In genomic region chr4:121256346-121256745, GRCh38 we compare ENCODE assay signal across 9 cellular contexts.
DNase-seq lines count a peak whose midpoint lies in the region; ATAC-seq lines count a peak whose summit lies in the region.
"Had no signal": no experiment of that assay in that cellular context is flagged by ENCODE, and none has a peak within 500 bp of the region (broad histone marks: within the 10 kb centered on the region; RNA-seq: fewer than 3 reads in every experiment).

No MANE protein-coding gene starts in this region.

- peak overlapping the region; percentile 54 to 62 for H3K4me3 Mint-ChIP-seq in effector memory CD8-positive, alpha-beta T cell
- H3K4me3 Mint-ChIP-seq: dendritic cell treated with granulocyte-macrophage colony-stimulating factor and Interleukin-4, amounts not matched to agents 40 ng/mL and 50 ng/mL, for 4 days had no signal

- peaks cover 11% of the 10 kb centered on the region for H3K36me3 Mint-ChIP-seq in effector memory CD8-positive, alpha-beta T cell (ENCODE audit: insufficient read depth)

- peak; percentile 92 for DNase-seq in A172 (ENCODE audit: low spot score)
- DNase-seq in T-helper 2 cell, result peak in 3 of 5 experiments; percentile 31 to 96 (median 38)
- DNase-seq in effector memory CD8-positive, alpha-beta T cell, result peak; percentile 27 to 46 (median 40)
- DNase-seq in stimulated activated CD4-positive, alpha-beta T cell treated with anti-CD3 and anti-CD28 coated beads, TNF-alpha, amount 100 ng/mL, for 24 hours (ENCODE audit: low read depth in 3 of 3), result peak; percentile 18 to 51 (median 38)
- no peak for DNase-seq in C1 segment of cervical spinal cord (lab: John Stamatoyannopoulos, UW)
- DNase-seq in NCI-H2081 (lab: John Stamatoyannopoulos, UW), result no peak

- no peaks in the 10 kb centered on the region for H3K27me3 Mint-ChIP-seq in effector memory CD8-positive, alpha-beta T cell
- H3K27me3 Mint-ChIP-seq: dendritic cell treated with granulocyte-macrophage colony-stimulating factor and Interleukin-4, amounts not matched to agents 40 ng/mL and 50 ng/mL, for 4 days had no signal

- H3K27ac Mint-ChIP-seq in effector memory CD8-positive, alpha-beta T cell, result peak overlapping the region; percentile 87 to 98
- H3K27ac Mint-ChIP-seq: dendritic cell treated with granulocyte-macrophage colony-stimulating factor and Interleukin-4, amounts not matched to agents 40 ng/mL and 50 ng/mL, for 4 days had no signal

- ATAC-seq in GM19023 (IDR thresholded peaks at IDR 0.05; ENCODE audit: unreplicated experiment), result peak; percentile 94
- peak; percentile 98 for ATAC-seq in HG03095 (IDR thresholded peaks at IDR 0.05; ENCODE audit: unreplicated experiment)
- peak; percentile 50 for ATAC-seq in effector memory CD8-positive, alpha-beta T cell (replicated peaks)

- H3K9me3 Mint-ChIP-seq in effector memory CD8-positive, alpha-beta T cell, result no peaks in the 10 kb centered on the region
- H3K9me3 Mint-ChIP-seq: dendritic cell treated with granulocyte-macrophage colony-stimulating factor and Interleukin-4, amounts not matched to agents 40 ng/mL and 50 ng/mL, for 4 days had no signal

- peaks cover 37 to 54% of the 10 kb centered on the region in 2 donors for H3K4me1 Mint-ChIP-seq in effector memory CD8-positive, alpha-beta T cell (ENCODE audit: low read depth in 2 of 2)

Comparison
In these comparisons a context has a peak if more than half of its experiments do, and no peak if none do; other contexts are left out.
1. DNase-seq: peak in A172 (single experiment), T-helper 2 cell (3 of 5), effector memory CD8-positive, alpha-beta T cell (3 of 3) and stimulated activated CD4-positive, alpha-beta T cell treated with anti-CD3 and anti-CD28 coated beads, TNF-alpha, amount 100 ng/mL, for 24 hours (3 of 3); none in C1 segment of cervical spinal cord (0 of 14) and NCI-H2081 (0 of 2).
2. Peak in every context shown above with its lines, with median percentiles within 50 percentile points of each other: ATAC-seq.